ENCODE assay signal across 21 cellular contexts in the genomic region with DNA sequence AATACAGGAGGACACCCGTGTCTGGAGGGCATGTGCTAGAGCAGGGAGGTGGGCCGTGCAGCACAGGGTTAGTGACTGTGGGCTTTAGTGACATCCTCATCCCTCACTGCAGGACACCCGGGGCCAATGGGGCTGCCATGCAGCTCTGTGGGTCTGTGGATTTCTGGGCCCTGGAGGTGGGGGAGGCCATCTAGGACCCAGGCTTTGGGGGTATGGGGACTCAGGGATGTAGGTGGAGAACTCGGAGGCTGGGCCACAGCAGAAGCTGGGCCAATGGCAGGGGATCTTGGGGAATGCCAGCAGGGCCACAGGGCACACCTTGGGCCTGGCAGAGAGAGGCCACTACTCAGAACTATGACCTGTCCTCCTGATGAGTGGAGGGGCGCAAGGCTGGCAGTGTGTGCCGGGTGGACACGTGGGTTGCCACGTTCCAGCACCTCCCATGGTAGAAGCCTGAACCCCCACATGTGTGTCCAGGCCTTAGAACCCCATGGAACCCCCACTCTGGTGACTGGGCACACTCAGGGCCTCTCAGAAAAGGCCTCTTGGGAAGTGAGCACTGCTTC. TPM values are rescaled to one million over a fixed set of nuclear protein-coding genes. Genes with fewer than 3 reads are reported as not detected.
DNase-seq lines count a peak whose midpoint lies in the region; ATAC-seq and TF ChIP-seq lines count a peak whose summit lies in the region.
"Had no signal": no experiment of that assay in that cellular context is flagged by ENCODE, and none has a peak within 500 bp of the region (broad histone marks: within the 10 kb centered on the region; RNA-seq: fewer than 3 reads in every experiment).

No MANE protein-coding gene starts in this region.

- no peaks in the 10 kb centered on the region for H3K9me3 ChIP-seq in right atrium auricular region
- no peaks in the 10 kb centered on the region for H3K9me3 ChIP-seq in T-helper 17 cell (ENCODE audit: control insufficient read depth, low read length, poor library complexity, severe bottlenecking)
- no peaks in the 10 kb centered on the region for H3K9me3 ChIP-seq in upper lobe of right lung
- peaks cover 13% of the 10 kb centered on the region for H3K9me3 ChIP-seq in WERI-Rb-1 (ENCODE audit: severe bottlenecking)
- H3K9me3 ChIP-seq: SJCRH30, suprapubic skin had no signal

- intact Hi-C loops in Right ventricle myocardium superior (cut with DNase I): no loop called here
- intact Hi-C loops in upper lobe of right lung (cut with DNase I): no loop called here

- peak overlapping the region; percentile 89 for H3K27ac Mint-ChIP-seq in T-helper 17 cell
- H3K27ac Mint-ChIP-seq: activated CD4-positive, alpha-beta T cell treated with anti-CD3 and anti-CD28 coated beads, Interleukin-2, amount 10 ng/mL, durations not matched to agents 7 days and 5 days; activated T-helper 17 cell treated with anti-CD3 and anti-CD28 coated beads, Interleukin-2, amount 50 U/mL, for 72 hours had no signal

- H3K27ac ChIP-seq in right atrium auricular region (peak overlapping the region; percentile 1 to 41), upper lobe of right lung (peak overlapping the region; percentile 24), WERI-Rb-1 (no peak overlapping the region)
- H3K27ac ChIP-seq: SJCRH30, suprapubic skin had no signal

- H3K4me3 ChIP-seq in right atrium auricular region: no peak overlapping the region
- H3K4me3 ChIP-seq in upper lobe of right lung: no peak overlapping the region
- H3K4me3 ChIP-seq in WERI-Rb-1 (ENCODE audit: low read depth, low read length): no peak overlapping the region
- H3K4me3 ChIP-seq: SJCRH30, suprapubic skin had no signal

- H3K36me3 ChIP-seq in right atrium auricular region (peaks cover 11% of the 10 kb centered on the region), upper lobe of right lung (no peaks in the 10 kb centered on the region), WERI-Rb-1 (no peaks in the 10 kb centered on the region)
- H3K36me3 ChIP-seq: SJCRH30, suprapubic skin had no signal

- ATAC-seq in Right ventricle myocardium superior (ENCODE audit: poor library complexity) (no peak), T-helper 17 cell (no peak), upper lobe of right lung (no peak)
- ATAC-seq: activated T-helper 17 cell treated with anti-CD3 and anti-CD28 coated beads, Interleukin-2, amount 50 U/mL, for 72 hours; naive thymus-derived CD4-positive, alpha-beta T cell had no signal

- DNase-seq in right atrium auricular region (ENCODE audit: low spot score): no peak
- DNase-seq in Right ventricle myocardium superior: no peak
- no peak for DNase-seq in T-helper 17 cell
- peak; percentile 93 for DNase-seq in mesenteric fat pad (ENCODE audit: low spot score)
- DNase-seq in upper lobe of right lung: peak; percentile 58
- no peak for DNase-seq in cerebellum (ENCODE audit: low spot score)
- DNase-seq in WERI-Rb-1: no peak
- DNase-seq in NCI-H510A treated with DMSO at 0.1 percent for 48 hours (lab: John Stamatoyannopoulos, UW): no peak
- DNase-seq: activated CD4-positive, alpha-beta T cell treated with anti-CD3 and anti-CD28 coated beads, Interleukin-2, amount 10 ng/mL, durations not matched to agents 7 days and 5 days; AML-193; amniotic stem cell; Calu3; cerebellar nuclear complex; mammary epithelial cell; naive thymus-derived CD4-positive, alpha-beta T cell; SJCRH30; T-helper 9 cell had no signal

- peaks cover 0 to 63% of the 10 kb centered on the region in 2 donors for H3K4me1 ChIP-seq in right atrium auricular region
- H3K4me1 ChIP-seq in upper lobe of right lung: peaks cover 24% of the 10 kb centered on the region
- H3K4me1 ChIP-seq: SJCRH30 had no signal

- no peaks in the 10 kb centered on the region for H3K27me3 ChIP-seq in right atrium auricular region
- no peaks in the 10 kb centered on the region for H3K27me3 ChIP-seq in upper lobe of right lung
- peaks cover 11% of the 10 kb centered on the region for H3K27me3 ChIP-seq in WERI-Rb-1 (ENCODE audit: insufficient read depth, low read depth, severe bottlenecking)
- H3K27me3 ChIP-seq: SJCRH30, suprapubic skin had no signal

- H3K36me3 Mint-ChIP-seq in T-helper 17 cell (ENCODE audit: low read depth): no peaks in the 10 kb centered on the region

- peaks cover 20% of the 10 kb centered on the region for H3K4me1 Mint-ChIP-seq in T-helper 17 cell

- H3K27me3 Mint-ChIP-seq in T-helper 17 cell: no peaks in the 10 kb centered on the region
- H3K27me3 Mint-ChIP-seq: activated CD4-positive, alpha-beta T cell treated with anti-CD3 and anti-CD28 coated beads, Interleukin-2, amount 10 ng/mL, durations not matched to agents 7 days and 5 days; activated T-helper 17 cell treated with anti-CD3 and anti-CD28 coated beads, Interleukin-2, amount 50 U/mL, for 72 hours; naive thymus-derived CD4-positive, alpha-beta T cell had no signal

- peak overlapping the region; percentile 15 for H3K4me3 Mint-ChIP-seq in T-helper 17 cell
- H3K4me3 Mint-ChIP-seq: activated CD4-positive, alpha-beta T cell treated with anti-CD3 and anti-CD28 coated beads, Interleukin-2, amount 10 ng/mL, durations not matched to agents 7 days and 5 days; activated T-helper 17 cell treated with anti-CD3 and anti-CD28 coated beads, Interleukin-2, amount 50 U/mL, for 72 hours; naive thymus-derived CD4-positive, alpha-beta T cell had no signal

- TF ChIP-seq CTCF in right atrium auricular region (IDR thresholded peaks at IDR 0.05): no peak
- TF ChIP-seq CTCF in upper lobe of right lung (IDR thresholded peaks at IDR 0.05): no peak
- TF ChIP-seq CTCF in WERI-Rb-1 (IDR thresholded peaks at IDR 0.05; ENCODE audit: low read depth, low read length): no peak

RNA-seq across cellular contexts. Expression of a gene that starts 23.2 kb away (rescaled TPM):
- 1 to 10 TPM; 4.0 to 7.5 TPM for total RNA-seq in right atrium auricular region
- 18.8 TPM for total RNA-seq in Right ventricle myocardium superior
- 10 to 100 TPM in 1 of 2 donors, 1 to 10 TPM in 1; 9.3 to 31.2 TPM for total RNA-seq in T-helper 17 cell
- 6.9 TPM for total RNA-seq in mesenteric fat pad
- 8.0 TPM for total RNA-seq in upper lobe of right lung
- 7.3 TPM for total RNA-seq in cerebellum
- total RNA-seq: fibroblast of villous mesenchyme, M059J had no signal

Comparison
In these comparisons a context has a peak if more than half of its experiments do, and no peak if none do; other contexts are left out.
1. DNase-seq: peak in mesenteric fat pad (single experiment) and upper lobe of right lung (single experiment); none in right atrium auricular region (single experiment), Right ventricle myocardium superior (single experiment), T-helper 17 cell (0 of 3), cerebellum (single experiment), WERI-Rb-1 (single experiment) and NCI-H510A treated with DMSO at 0.1 percent for 48 hours (single experiment).